19 cellular contexts compared by ENCODE assay signal in genomic region chr7:90721869-90722431, GRCh38.
DNase-seq lines count a peak whose midpoint lies in the region; ATAC-seq, FAIRE-seq and TF ChIP-seq lines count a peak whose summit lies in the region.
"Had no signal": no experiment of that assay in that cellular context is flagged by ENCODE, and none has a peak within 500 bp of the region (broad histone marks: within the 10 kb centered on the region; RNA-seq: fewer than 3 reads in every experiment).

No MANE protein-coding gene starts in this region.

- H3K27ac Mint-ChIP-seq in astrocyte (ENCODE audit: unreplicated experiment), result peak overlapping the region; percentile 48
- H3K27ac Mint-ChIP-seq in memory B cell, result peak overlapping the region; percentile 90
- H3K27ac Mint-ChIP-seq in CD14-positive monocyte, result no peak overlapping the region
- H3K27ac Mint-ChIP-seq: activated T-helper 17 cell treated with anti-CD3 and anti-CD28 coated beads, Interleukin-2, amount 50 U/mL, for 72 hours; CD8-positive, alpha-beta memory T cell; natural killer cell had no signal

- H2AFZ ChIP-seq in GM23248 (peak overlapping the region; percentile 2; the same call in 1 of the 2 replicates), astrocyte (ENCODE audit: low read depth, low read length) (no peak overlapping the region)

- H3K4me2 ChIP-seq in GM23248 (ENCODE audit: unreplicated experiment) (peak overlapping the region; percentile 77), astrocyte (ENCODE audit: low read length) (peak overlapping the region; percentile 60)

- no peak for FAIRE-seq in astrocyte (lab: Jason Lieb, UNC)

- H3K27me3 ChIP-seq in GM23248 (replicated peaks; ENCODE audit: insufficient read depth), result no peaks in the 10 kb centered on the region
- H3K27me3 ChIP-seq in astrocyte (ENCODE audit: insufficient read depth, low read length), result no peaks in the 10 kb centered on the region
- no peaks in the 10 kb centered on the region for H3K27me3 ChIP-seq in stomach
- H3K27me3 ChIP-seq: dorsolateral prefrontal cortex, upper lobe of left lung had no signal

- ATAC-seq in memory B cell (ENCODE audit: low read depth), result no peak
- ATAC-seq in GM18505 (IDR thresholded peaks at IDR 0.05; ENCODE audit: unreplicated experiment), result no peak
- ATAC-seq: activated T-helper 17 cell treated with anti-CD3 and anti-CD28 coated beads, Interleukin-2, amount 50 U/mL, for 72 hours; natural killer cell had no signal

- no peaks in the 10 kb centered on the region; the same call in 1 of the 2 replicates for H3K9me2 ChIP-seq in GM23248 (ENCODE audit: insufficient read depth)

- H3K27ac ChIP-seq in GM23248, result peak overlapping the region; percentile 44; the same call in 1 of the 2 replicates
- no peak overlapping the region for H3K27ac ChIP-seq in astrocyte (ENCODE audit: low read depth, low read length)
- peak overlapping the region; percentile 49 to 82 (median 75) for H3K27ac ChIP-seq in stomach

- H3K4me1 ChIP-seq in GM23248 (ENCODE audit: insufficient read depth) (peaks cover 53% of the 10 kb centered on the region), astrocyte (ENCODE audit: insufficient read depth, low read length) (peaks cover 16% of the 10 kb centered on the region), stomach (peaks cover 34 to 97% (median 57%) of the 10 kb centered on the region in 4 donors)
- H3K4me1 ChIP-seq: HAP-1 had no signal

- H3K4me1 Mint-ChIP-seq in astrocyte (ENCODE audit: low read depth, unreplicated experiment) (peaks cover 33% of the 10 kb centered on the region), memory B cell (peaks cover 62% of the 10 kb centered on the region), CD14-positive monocyte (peaks cover 9% of the 10 kb centered on the region)
- H3K4me1 Mint-ChIP-seq: activated T-helper 17 cell treated with anti-CD3 and anti-CD28 coated beads, Interleukin-2, amount 50 U/mL, for 72 hours; CD8-positive, alpha-beta memory T cell; natural killer cell had no signal

- H3K36me3 ChIP-seq in GM23248 (ENCODE audit: low read depth) (no peaks in the 10 kb centered on the region), astrocyte (ENCODE audit: insufficient read depth, low read length) (no peaks in the 10 kb centered on the region), stomach (no peaks in the 10 kb centered on the region)
- H3K36me3 ChIP-seq: HAP-1, upper lobe of left lung had no signal

- WGBS in GM23248 (ENCODE audit: low coverage in 1 of 2, low lambda C conversion rate in 2 of 2, missing lambda C conversion rate in 2 of 2), 2 experiments, result 97 to 100% methylated on average over 7 of the region's 7 CpGs
- WGBS in stomach, 5 donors, result 82 to 89% (median 83%) methylated on average over 7 of the region's 7 CpGs

- H3K9ac ChIP-seq in GM23248 (no peak overlapping the region), astrocyte (ENCODE audit: low read length) (no peak overlapping the region)

- TF ChIP-seq CTCF in astrocyte (IDR thresholded peaks at IDR 0.05; ENCODE audit: insufficient read depth, low read depth, low read length) (no peak), stomach (IDR thresholded peaks at IDR 0.05) (no peak), CD14-positive monocyte (IDR thresholded peaks at IDR 0.05) (no peak)

- no peaks in the 10 kb centered on the region for H3K36me3 Mint-ChIP-seq in astrocyte (ENCODE audit: low read depth, unreplicated experiment)
- peaks cover 12% of the 10 kb centered on the region for H3K36me3 Mint-ChIP-seq in memory B cell
- peaks cover 3 to 6% of the 10 kb centered on the region in 2 donors for H3K36me3 Mint-ChIP-seq in CD14-positive monocyte
- H3K36me3 Mint-ChIP-seq: CD8-positive, alpha-beta memory T cell; natural killer cell had no signal

- H3F3A ChIP-seq in GM23248 (ENCODE audit: insufficient read depth), result peaks cover 32% of the 10 kb centered on the region

- intact Hi-C loops in stomach (cut with DNase I; ENCODE audit: low total_unique reads), result no loop called here
- intact Hi-C loops in CD14-positive monocyte (cut with micrococcal nuclease), result no loop called here

- H3K79me2 ChIP-seq in GM23248 (ENCODE audit: insufficient read depth) (peaks cover 85% of the 10 kb centered on the region), astrocyte (ENCODE audit: insufficient read depth, low read length) (peaks cover 62% of the 10 kb centered on the region)

- H3K9me3 Mint-ChIP-seq in astrocyte (ENCODE audit: unreplicated experiment) (no peaks in the 10 kb centered on the region), memory B cell (no peaks in the 10 kb centered on the region), CD14-positive monocyte (no peaks in the 10 kb centered on the region)
- H3K9me3 Mint-ChIP-seq: activated T-helper 17 cell treated with anti-CD3 and anti-CD28 coated beads, Interleukin-2, amount 50 U/mL, for 72 hours had no signal

- no peaks in the 10 kb centered on the region for H4K20me1 ChIP-seq in GM23248 (ENCODE audit: insufficient read depth)
- H4K20me1 ChIP-seq in astrocyte (ENCODE audit: insufficient read depth, low read length), result peaks cover 26% of the 10 kb centered on the region

- TF ChIP-seq EP300 in stomach (IDR thresholded peaks at IDR 0.05), result no peak

- DNase-seq in GM23248, result no peak
- DNase-seq in astrocyte (ENCODE audit: low read depth), result no peak
- no peak for DNase-seq in memory B cell (ENCODE audit: low spot score in 2 of 2)
- no peak for DNase-seq in stomach
- DNase-seq in CD14-positive monocyte (ENCODE audit: low spot score), result no peak
- DNase-seq in NK-92 (lab: John Stamatoyannopoulos, UW; ENCODE audit: unreplicated experiment), result no peak
- no peak for DNase-seq in NCI-H187 treated with DMSO at 0.1 percent for 48 hours (lab: John Stamatoyannopoulos, UW)
- DNase-seq: activated CD4-positive, CD25-positive, alpha-beta regulatory T cell; CD8-positive, alpha-beta memory T cell; dorsolateral prefrontal cortex; natural killer cell; NCI-H1105 treated with DMSO at 0.1 percent for 48 hours; NCI-H526; stimulated activated CD4-positive, alpha-beta T cell treated with anti-CD3 and anti-CD28 coated beads, Interleukin-12 subunit alpha, Interleukin-12 subunit beta, amount 100 ng/mL, for 4 hours; upper lobe of left lung had no signal

- H3K4me3 Mint-ChIP-seq in astrocyte (ENCODE audit: unreplicated experiment) (no peak overlapping the region), memory B cell (no peak overlapping the region), CD14-positive monocyte (no peak overlapping the region)
- H3K4me3 Mint-ChIP-seq: activated T-helper 17 cell treated with anti-CD3 and anti-CD28 coated beads, Interleukin-2, amount 50 U/mL, for 72 hours; CD8-positive, alpha-beta memory T cell; natural killer cell had no signal

- H3K9me3 ChIP-seq in GM23248 (ENCODE audit: low read depth) (no peaks in the 10 kb centered on the region), astrocyte (ENCODE audit: insufficient read depth, low read depth, low read length) (no peaks in the 10 kb centered on the region), stomach (no peaks in the 10 kb centered on the region)
- H3K9me3 ChIP-seq: HAP-1, upper lobe of left lung had no signal

- in situ Hi-C loops in GM23248 (cut with MboI), result no loop called here

- H3K4me3 ChIP-seq in GM23248, result no peak overlapping the region
- no peak overlapping the region for H3K4me3 ChIP-seq in astrocyte (ENCODE audit: insufficient read depth, low read depth, low read length)
- no peak overlapping the region for H3K4me3 ChIP-seq in stomach
- H3K4me3 ChIP-seq: HAP-1, lung, upper lobe of left lung had no signal

- no peaks in the 10 kb centered on the region for H3K27me3 Mint-ChIP-seq in astrocyte (ENCODE audit: low read depth, unreplicated experiment)
- no peaks in the 10 kb centered on the region for H3K27me3 Mint-ChIP-seq in memory B cell
- H3K27me3 Mint-ChIP-seq in CD14-positive monocyte (ENCODE audit: low read depth in 3 of 3), result peaks cover 0 to 2% (median 0%) of the 10 kb centered on the region in 3 donors
- H3K27me3 Mint-ChIP-seq: activated T-helper 17 cell treated with anti-CD3 and anti-CD28 coated beads, Interleukin-2, amount 50 U/mL, for 72 hours; CD8-positive, alpha-beta memory T cell had no signal

- TF ChIP-seq POLR2A in stomach (IDR thresholded peaks at IDR 0.05) (no peak), GM18505 (IDR thresholded peaks at IDR 0.05; ENCODE audit: borderline replicate concordance, extremely low read depth, insufficient read depth, insufficient read length) (no peak)

Comparison
In these comparisons a context has a peak if more than half of its experiments do, and no peak if none do; other contexts are left out.
1. H3K27ac Mint-ChIP-seq: peak in astrocyte (single experiment) and memory B cell (single experiment); none in CD14-positive monocyte (0 of 7).